In the genomic region with DNA sequence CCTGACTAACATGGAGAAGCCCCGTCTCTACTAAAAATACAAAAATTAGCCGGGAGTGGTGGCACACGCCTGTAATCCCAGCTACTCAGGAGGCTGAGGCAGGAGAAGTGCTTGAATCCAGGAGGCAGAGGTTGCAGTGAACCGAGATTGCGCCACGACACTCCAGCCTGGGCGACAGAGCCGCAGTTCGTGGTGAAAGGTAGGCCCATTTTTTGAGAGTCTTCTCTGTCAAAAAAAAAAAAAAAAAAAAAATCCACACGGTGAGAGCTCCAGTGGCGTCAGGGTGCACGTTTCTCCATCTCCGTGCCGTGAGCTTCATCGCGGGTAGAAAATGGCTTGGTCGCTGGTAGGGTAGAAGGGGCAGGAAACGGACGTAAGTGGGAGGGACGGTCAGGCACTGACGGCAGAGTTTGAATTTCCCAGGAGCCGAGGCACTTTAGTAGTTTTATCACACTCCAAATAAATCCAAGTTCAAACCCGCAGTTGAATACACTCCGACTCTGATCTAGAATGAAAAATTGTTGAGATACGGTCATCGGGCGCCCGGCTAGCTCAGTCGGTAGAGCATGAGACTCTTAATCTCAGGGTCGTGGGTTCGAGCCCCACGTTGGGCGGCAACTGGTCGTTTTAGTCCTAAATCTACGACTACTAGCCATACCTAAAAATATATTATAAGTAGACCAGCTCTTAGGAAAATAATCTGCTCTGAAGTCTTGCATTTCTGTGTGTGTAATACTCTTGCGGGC, we compare ENCODE assay signal across 1 cellular context.
TF ChIP-seq lines count a peak whose summit lies in the region.

No MANE protein-coding gene starts in this region.

TF ChIP-seq in HepG2, 621 proteins besides CTCF, POLR2A, EP300 and RAD21 (continued from another document and continues in another):
- TF ChIP-seq ZNF614 (CRISPR knock-in tag; IDR thresholded peaks at IDR 0.05; ENCODE audit: borderline replicate concordance) (peak; percentile 33; the same call in 1 of the 2 replicates), KDM5B (CRISPR knock-in tag; IDR thresholded peaks at IDR 0.05; ENCODE audit: borderline replicate concordance) (no peak), ZNF234 (CRISPR knock-in tag; conservative IDR thresholded peaks at IDR 0.05) (no peak), ZC3H4 (CRISPR knock-in tag; IDR thresholded peaks at IDR 0.05; ENCODE audit: borderline replicate concordance) (no peak), U2AF2 (IDR thresholded peaks at IDR 0.05; ENCODE audit: low read depth, low read length) (no peak), NAIF1 (CRISPR knock-in tag; IDR thresholded peaks at IDR 0.05; ENCODE audit: borderline replicate concordance) (no peak), ZNF550 (CRISPR knock-in tag; IDR thresholded peaks at IDR 0.05; ENCODE audit: borderline replicate concordance) (no peak), NRL (CRISPR knock-in tag; IDR thresholded peaks at IDR 0.05; ENCODE audit: borderline replicate concordance) (no peak), GPN1 (CRISPR knock-in tag; IDR thresholded peaks at IDR 0.05; ENCODE audit: borderline replicate concordance) (no peak), RXRA (CRISPR knock-in tag; IDR thresholded peaks at IDR 0.05) (0 out of 2 replicates have a peak, but pooled peaks have one; percentile 4), CHD4 (IDR thresholded peaks at IDR 0.05; ENCODE audit: borderline replicate concordance, low read length) (peak; percentile 73; the same call in 1 of the 2 replicates), ZNF703 (CRISPR knock-in tag; IDR thresholded peaks at IDR 0.05; ENCODE audit: borderline replicate concordance) (no peak), ZNF781 (CRISPR knock-in tag; IDR thresholded peaks at IDR 0.05; ENCODE audit: borderline replicate concordance, not compliant biosample characterization) (no peak), ZEB1 (IDR thresholded peaks at IDR 0.05; ENCODE audit: insufficient replicate concordance, low read depth) (peak; percentile 63), JDP2 (CRISPR knock-in tag; IDR thresholded peaks at IDR 0.05; ENCODE audit: borderline replicate concordance) (no peak), PCBP1 (IDR thresholded peaks at IDR 0.05; ENCODE audit: borderline replicate concordance, low read depth, low read length) (no peak), ZNF124 (CRISPR knock-in tag; IDR thresholded peaks at IDR 0.05) (peak; percentile 45; the same call in 1 of the 2 replicates), ZNF788 (CRISPR knock-in tag; IDR thresholded peaks at IDR 0.05; ENCODE audit: borderline replicate concordance) (no peak), ZNF75D (CRISPR knock-in tag; IDR thresholded peaks at IDR 0.05; ENCODE audit: borderline replicate concordance) (no peak), FOXK1 (CRISPR knock-in tag; IDR thresholded peaks at IDR 0.05; ENCODE audit: borderline replicate concordance, low read depth) (0 out of 2 replicates have a peak, but pooled peaks have one; percentile 31), HOXA3 (CRISPR knock-in tag; IDR thresholded peaks at IDR 0.05) (no peak), TEAD3 (CRISPR knock-in tag; optimal IDR thresholded peaks at IDR 0.05; ENCODE audit: borderline replicate concordance) (no peak), TAF1 (CRISPR knock-in tag; IDR thresholded peaks at IDR 0.05) (no peak), SOX13 (IDR thresholded peaks at IDR 0.05) (0 out of 2 replicates have a peak, but pooled peaks have one; percentile 40), SOX13 (CRISPR knock-in tag; conservative IDR thresholded peaks at IDR 0.05 in 1 of 2, IDR thresholded peaks at IDR 0.05 in 1 of 2) (peak in 1 of 2 experiments; percentile 25; a peak in 1 of 4 replicates), REL (CRISPR knock-in tag; conservative IDR thresholded peaks at IDR 0.05) (0 out of 2 replicates have a peak, but pooled peaks have one; percentile 3), HNRNPUL1 (IDR thresholded peaks at IDR 0.05; ENCODE audit: low read depth, low read length) (no peak), MXD4 (CRISPR knock-in tag; IDR thresholded peaks at IDR 0.05) (no peak), IRF2 (CRISPR knock-in tag; IDR thresholded peaks at IDR 0.05) (peak; percentile 55; the same call in 1 of the 2 replicates), ZBTB42 (CRISPR knock-in tag; IDR thresholded peaks at IDR 0.05) (no peak), ZNF746 (CRISPR knock-in tag; IDR thresholded peaks at IDR 0.05) (0 out of 2 replicates have a peak, but pooled peaks have one; percentile 18), ZMYM2 (CRISPR knock-in tag; IDR thresholded peaks at IDR 0.05) (peak; percentile 7; the same call in 1 of the 2 replicates), CEBPG (CRISPR knock-in tag; IDR thresholded peaks at IDR 0.05) (peak; percentile 22; the same call in 1 of the 2 replicates), ZNF564 (CRISPR knock-in tag; IDR thresholded peaks at IDR 0.05) (no peak), TSC22D2 (CRISPR knock-in tag; IDR thresholded peaks at IDR 0.05; ENCODE audit: borderline replicate concordance) (no peak), ZKSCAN5 (CRISPR knock-in tag; IDR thresholded peaks at IDR 0.05) (no peak), HNRNPLL (IDR thresholded peaks at IDR 0.05; ENCODE audit: low read depth, low read length, poor library complexity, severe bottlenecking) (peak; percentile 38), TAF15 (IDR thresholded peaks at IDR 0.05; ENCODE audit: low read depth, low read length, poor library complexity, severe bottlenecking) (no peak), ZSCAN12 (CRISPR knock-in tag; IDR thresholded peaks at IDR 0.05) (no peak), ZNF567 (CRISPR knock-in tag; IDR thresholded peaks at IDR 0.05; ENCODE audit: borderline replicate concordance) (no peak), POLR2AphosphoS5 (IDR thresholded peaks at IDR 0.05; ENCODE audit: low read depth, low read length) (no peak), GATA4 (IDR thresholded peaks at IDR 0.05; ENCODE audit: borderline replicate concordance, low read depth) (no peak), ATF1 (CRISPR knock-in tag; IDR thresholded peaks at IDR 0.05) (peak; percentile 18; the same call in 1 of the 2 replicates), NFKBIZ (CRISPR knock-in tag; IDR thresholded peaks at IDR 0.05) (no peak), POGZ (CRISPR knock-in tag; IDR thresholded peaks at IDR 0.05) (no peak), ZNF441 (CRISPR knock-in tag; IDR thresholded peaks at IDR 0.05; ENCODE audit: borderline replicate concordance) (peak; percentile 17; the same call in 1 of the 2 replicates), KDM3A (CRISPR knock-in tag; IDR thresholded peaks at IDR 0.05; ENCODE audit: low read depth) (no peak; the same call in 1 of the 2 replicates), RORA (CRISPR knock-in tag; IDR thresholded peaks at IDR 0.05) (no peak), ZFP90 (CRISPR knock-in tag; IDR thresholded peaks at IDR 0.05; ENCODE audit: borderline replicate concordance) (no peak), MAFF (IDR thresholded peaks at IDR 0.05; ENCODE audit: low read depth, low read length) (no peak)
- TF ChIP-seq, protein P1, sequence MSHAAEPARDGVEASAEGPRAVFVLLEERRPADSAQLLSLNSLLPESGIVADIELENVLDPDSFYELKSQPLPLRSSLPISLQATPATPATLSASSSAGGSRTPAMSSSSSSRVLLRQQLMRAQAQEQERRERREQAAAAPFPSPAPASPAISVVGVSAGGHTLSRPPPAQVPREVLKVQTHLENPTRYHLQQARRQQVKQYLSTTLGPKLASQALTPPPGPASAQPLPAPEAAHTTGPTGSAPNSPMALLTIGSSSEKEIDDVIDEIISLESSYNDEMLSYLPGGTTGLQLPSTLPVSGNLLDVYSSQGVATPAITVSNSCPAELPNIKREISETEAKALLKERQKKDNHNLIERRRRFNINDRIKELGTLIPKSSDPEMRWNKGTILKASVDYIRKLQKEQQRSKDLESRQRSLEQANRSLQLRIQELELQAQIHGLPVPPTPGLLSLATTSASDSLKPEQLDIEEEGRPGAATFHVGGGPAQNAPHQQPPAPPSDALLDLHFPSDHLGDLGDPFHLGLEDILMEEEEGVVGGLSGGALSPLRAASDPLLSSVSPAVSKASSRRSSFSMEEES (CRISPR knock-in tag; IDR thresholded peaks at IDR 0.05) = 0 out of 2 replicates have a peak, but pooled peaks have one; percentile 19
- TF ChIP-seq, protein P2, sequence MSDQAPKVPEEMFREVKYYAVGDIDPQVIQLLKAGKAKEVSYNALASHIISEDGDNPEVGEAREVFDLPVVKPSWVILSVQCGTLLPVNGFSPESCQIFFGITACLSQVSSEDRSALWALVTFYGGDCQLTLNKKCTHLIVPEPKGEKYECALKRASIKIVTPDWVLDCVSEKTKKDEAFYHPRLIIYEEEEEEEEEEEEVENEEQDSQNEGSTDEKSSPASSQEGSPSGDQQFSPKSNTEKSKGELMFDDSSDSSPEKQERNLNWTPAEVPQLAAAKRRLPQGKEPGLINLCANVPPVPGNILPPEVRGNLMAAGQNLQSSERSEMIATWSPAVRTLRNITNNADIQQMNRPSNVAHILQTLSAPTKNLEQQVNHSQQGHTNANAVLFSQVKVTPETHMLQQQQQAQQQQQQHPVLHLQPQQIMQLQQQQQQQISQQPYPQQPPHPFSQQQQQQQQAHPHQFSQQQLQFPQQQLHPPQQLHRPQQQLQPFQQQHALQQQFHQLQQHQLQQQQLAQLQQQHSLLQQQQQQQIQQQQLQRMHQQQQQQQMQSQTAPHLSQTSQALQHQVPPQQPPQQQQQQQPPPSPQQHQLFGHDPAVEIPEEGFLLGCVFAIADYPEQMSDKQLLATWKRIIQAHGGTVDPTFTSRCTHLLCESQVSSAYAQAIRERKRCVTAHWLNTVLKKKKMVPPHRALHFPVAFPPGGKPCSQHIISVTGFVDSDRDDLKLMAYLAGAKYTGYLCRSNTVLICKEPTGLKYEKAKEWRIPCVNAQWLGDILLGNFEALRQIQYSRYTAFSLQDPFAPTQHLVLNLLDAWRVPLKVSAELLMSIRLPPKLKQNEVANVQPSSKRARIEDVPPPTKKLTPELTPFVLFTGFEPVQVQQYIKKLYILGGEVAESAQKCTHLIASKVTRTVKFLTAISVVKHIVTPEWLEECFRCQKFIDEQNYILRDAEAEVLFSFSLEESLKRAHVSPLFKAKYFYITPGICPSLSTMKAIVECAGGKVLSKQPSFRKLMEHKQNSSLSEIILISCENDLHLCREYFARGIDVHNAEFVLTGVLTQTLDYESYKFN (CRISPR knock-in tag; conservative IDR thresholded peaks at IDR 0.05) = no peak
- TF ChIP-seq, protein P3, sequence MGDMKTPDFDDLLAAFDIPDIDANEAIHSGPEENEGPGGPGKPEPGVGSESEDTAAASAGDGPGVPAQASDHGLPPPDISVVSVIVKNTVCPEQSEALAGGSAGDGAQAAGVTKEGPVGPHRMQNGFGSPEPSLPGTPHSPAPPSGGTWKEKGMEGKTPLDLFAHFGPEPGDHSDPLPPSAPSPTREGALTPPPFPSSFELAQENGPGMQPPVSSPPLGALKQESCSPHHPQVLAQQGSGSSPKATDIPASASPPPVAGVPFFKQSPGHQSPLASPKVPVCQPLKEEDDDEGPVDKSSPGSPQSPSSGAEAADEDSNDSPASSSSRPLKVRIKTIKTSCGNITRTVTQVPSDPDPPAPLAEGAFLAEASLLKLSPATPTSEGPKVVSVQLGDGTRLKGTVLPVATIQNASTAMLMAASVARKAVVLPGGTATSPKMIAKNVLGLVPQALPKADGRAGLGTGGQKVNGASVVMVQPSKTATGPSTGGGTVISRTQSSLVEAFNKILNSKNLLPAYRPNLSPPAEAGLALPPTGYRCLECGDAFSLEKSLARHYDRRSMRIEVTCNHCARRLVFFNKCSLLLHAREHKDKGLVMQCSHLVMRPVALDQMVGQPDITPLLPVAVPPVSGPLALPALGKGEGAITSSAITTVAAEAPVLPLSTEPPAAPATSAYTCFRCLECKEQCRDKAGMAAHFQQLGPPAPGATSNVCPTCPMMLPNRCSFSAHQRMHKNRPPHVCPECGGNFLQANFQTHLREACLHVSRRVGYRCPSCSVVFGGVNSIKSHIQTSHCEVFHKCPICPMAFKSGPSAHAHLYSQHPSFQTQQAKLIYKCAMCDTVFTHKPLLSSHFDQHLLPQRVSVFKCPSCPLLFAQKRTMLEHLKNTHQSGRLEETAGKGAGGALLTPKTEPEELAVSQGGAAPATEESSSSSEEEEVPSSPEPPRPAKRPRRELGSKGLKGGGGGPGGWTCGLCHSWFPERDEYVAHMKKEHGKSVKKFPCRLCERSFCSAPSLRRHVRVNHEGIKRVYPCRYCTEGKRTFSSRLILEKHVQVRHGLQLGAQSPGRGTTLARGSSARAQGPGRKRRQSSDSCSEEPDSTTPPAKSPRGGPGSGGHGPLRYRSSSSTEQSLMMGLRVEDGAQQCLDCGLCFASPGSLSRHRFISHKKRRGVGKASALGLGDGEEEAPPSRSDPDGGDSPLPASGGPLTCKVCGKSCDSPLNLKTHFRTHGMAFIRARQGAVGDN (CRISPR knock-in tag; IDR thresholded peaks at IDR 0.05) = peak; percentile 47
- TF ChIP-seq, protein P4, sequence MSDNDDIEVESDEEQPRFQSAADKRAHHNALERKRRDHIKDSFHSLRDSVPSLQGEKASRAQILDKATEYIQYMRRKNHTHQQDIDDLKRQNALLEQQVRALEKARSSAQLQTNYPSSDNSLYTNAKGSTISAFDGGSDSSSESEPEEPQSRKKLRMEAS (IDR thresholded peaks at IDR 0.05) = peak; percentile 36; the same call in 1 of the 2 replicates
- TF ChIP-seq, protein P5, sequence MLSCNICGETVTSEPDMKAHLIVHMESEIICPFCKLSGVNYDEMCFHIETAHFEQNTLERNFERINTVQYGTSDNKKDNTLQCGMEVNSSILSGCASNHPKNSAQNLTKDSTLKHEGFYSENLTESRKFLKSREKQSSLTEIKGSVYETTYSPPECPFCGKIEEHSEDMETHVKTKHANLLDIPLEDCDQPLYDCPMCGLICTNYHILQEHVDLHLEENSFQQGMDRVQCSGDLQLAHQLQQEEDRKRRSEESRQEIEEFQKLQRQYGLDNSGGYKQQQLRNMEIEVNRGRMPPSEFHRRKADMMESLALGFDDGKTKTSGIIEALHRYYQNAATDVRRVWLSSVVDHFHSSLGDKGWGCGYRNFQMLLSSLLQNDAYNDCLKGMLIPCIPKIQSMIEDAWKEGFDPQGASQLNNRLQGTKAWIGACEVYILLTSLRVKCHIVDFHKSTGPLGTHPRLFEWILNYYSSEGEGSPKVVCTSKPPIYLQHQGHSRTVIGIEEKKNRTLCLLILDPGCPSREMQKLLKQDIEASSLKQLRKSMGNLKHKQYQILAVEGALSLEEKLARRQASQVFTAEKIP (CRISPR knock-in tag; IDR thresholded peaks at IDR 0.05; ENCODE audit: borderline replicate concordance) = no peak
- TF ChIP-seq, protein P6, sequence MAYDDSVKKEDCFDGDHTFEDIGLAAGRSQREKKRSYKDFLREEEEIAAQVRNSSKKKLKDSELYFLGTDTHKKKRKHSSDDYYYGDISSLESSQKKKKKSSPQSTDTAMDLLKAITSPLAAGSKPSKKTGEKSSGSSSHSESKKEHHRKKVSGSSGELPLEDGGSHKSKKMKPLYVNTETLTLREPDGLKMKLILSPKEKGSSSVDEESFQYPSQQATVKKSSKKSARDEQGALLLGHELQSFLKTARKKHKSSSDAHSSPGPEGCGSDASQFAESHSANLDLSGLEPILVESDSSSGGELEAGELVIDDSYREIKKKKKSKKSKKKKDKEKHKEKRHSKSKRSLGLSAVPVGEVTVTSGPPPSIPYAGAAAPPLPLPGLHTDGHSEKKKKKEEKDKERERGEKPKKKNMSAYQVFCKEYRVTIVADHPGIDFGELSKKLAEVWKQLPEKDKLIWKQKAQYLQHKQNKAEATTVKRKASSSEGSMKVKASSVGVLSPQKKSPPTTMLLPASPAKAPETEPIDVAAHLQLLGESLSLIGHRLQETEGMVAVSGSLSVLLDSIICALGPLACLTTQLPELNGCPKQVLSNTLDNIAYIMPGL (CRISPR knock-in tag; IDR thresholded peaks at IDR 0.05; ENCODE audit: borderline replicate concordance in 1 of 2, low read depth in 1 of 2) = peak; percentile 89 to 91
- TF ChIP-seq, protein P7, sequence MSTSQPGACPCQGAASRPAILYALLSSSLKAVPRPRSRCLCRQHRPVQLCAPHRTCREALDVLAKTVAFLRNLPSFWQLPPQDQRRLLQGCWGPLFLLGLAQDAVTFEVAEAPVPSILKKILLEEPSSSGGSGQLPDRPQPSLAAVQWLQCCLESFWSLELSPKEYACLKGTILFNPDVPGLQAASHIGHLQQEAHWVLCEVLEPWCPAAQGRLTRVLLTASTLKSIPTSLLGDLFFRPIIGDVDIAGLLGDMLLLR (CRISPR knock-in tag; IDR thresholded peaks at IDR 0.05) = no peak
